7 cellular contexts compared by ENCODE assay signal in the genomic region with DNA sequence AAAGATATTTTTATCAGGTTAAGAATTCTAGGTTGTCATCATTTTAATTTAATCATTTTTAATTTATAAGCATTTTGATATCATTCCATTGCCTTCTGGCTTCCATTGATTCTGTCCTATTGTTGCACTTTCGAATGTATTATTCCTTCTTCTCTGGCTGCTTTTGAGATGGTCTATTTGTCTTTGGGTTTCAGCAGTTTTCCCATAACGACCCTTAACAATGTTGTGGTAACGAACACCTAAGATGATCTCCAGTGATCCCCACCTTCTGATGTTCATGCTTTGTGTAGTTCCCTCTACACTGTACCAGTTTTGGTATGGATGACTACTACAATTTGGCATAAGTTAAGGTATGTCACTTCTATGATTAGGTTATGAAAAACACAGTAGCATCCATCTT.
"Had no signal": no experiment of that assay in that cellular context is flagged by ENCODE, and none has a peak within 500 bp of the region (broad histone marks: within the 10 kb centered on the region; RNA-seq: fewer than 3 reads in every experiment).

No MANE protein-coding gene starts in this region.

- H3K27ac ChIP-seq: HL-60 had no signal

- H3K4me2 ChIP-seq: GM23338 had no signal

- DNase-seq: H9, HCEC 1CT, HFFc6, KBM-7 had no signal

- ATAC-seq: GM23338, HepG2 had no signal
